29 cellular contexts compared by ENCODE assay signal in genomic region chr5:91123896-91124295, GRCh38.
DNase-seq lines count a peak whose midpoint lies in the region; ATAC-seq, FAIRE-seq and TF ChIP-seq lines count a peak whose summit lies in the region.
"Had no signal": no experiment of that assay in that cellular context is flagged by ENCODE, and none has a peak within 500 bp of the region (broad histone marks: within the 10 kb centered on the region; RNA-seq: fewer than 3 reads in every experiment).

No MANE protein-coding gene starts in this region.

- H3K27ac Mint-ChIP-seq in stimulated activated naive CD8-positive, alpha-beta T cell treated with anti-CD3 and anti-CD28 coated beads, Interleukin-15, amount 100 ng/mL, for 72 hours = no peak overlapping the region
- H3K27ac Mint-ChIP-seq: activated T-cell treated with anti-CD3 and anti-CD28 coated beads, Interleukin-2, amount 50 U/mL, for 24 hours had no signal

- H3K9ac ChIP-seq in kidney (ENCODE audit: low read length in 2 of 2) = no peak overlapping the region

- H3K27me3 Mint-ChIP-seq in stimulated activated naive CD8-positive, alpha-beta T cell treated with anti-CD3 and anti-CD28 coated beads, Interleukin-15, amount 100 ng/mL, for 72 hours = no peaks in the 10 kb centered on the region

- TF ChIP-seq CTCF in heart left ventricle (IDR thresholded peaks at IDR 0.05) (no peak), kidney (IDR thresholded peaks at IDR 0.05; ENCODE audit: borderline replicate concordance, extremely low read depth, insufficient read depth) (no peak), thoracic aorta (IDR thresholded peaks at IDR 0.05) (no peak)

- peak; percentile 8 for FAIRE-seq in kidney (lab: Jason Lieb, UNC)
- FAIRE-seq: A549, H1 had no signal

- ATAC-seq in heart left ventricle = no peak
- ATAC-seq in left cardiac atrium = no peak
- peak; percentile 27; the same call in 1 of the 3 replicates for ATAC-seq in SK-N-SH treated with all-trans-retinoic acid at 6 μM for 48 hours
- no peak for ATAC-seq in thoracic aorta (ENCODE audit: insufficient number of reproducible peaks, low FRiP score, low read depth)
- ATAC-seq in stimulated activated naive CD8-positive, alpha-beta T cell treated with anti-CD3 and anti-CD28 coated beads, Interleukin-15, amount 100 ng/mL, for 72 hours = no peak
- no peak for ATAC-seq in GM18511 (IDR thresholded peaks at IDR 0.05; ENCODE audit: unreplicated experiment)
- ATAC-seq: A549, upper lobe of right lung had no signal

- peaks cover 0 to 87% (median 32%) of the 10 kb centered on the region in 12 donors for H3K4me1 ChIP-seq in heart left ventricle
- peaks cover 8 to 10% of the 10 kb centered on the region in 2 donors for H3K4me1 ChIP-seq in kidney (ENCODE audit: control insufficient read depth in 1 of 2, insufficient read depth in 1 of 2, low read depth in 1 of 2, low read length in 2 of 2)
- peaks cover 46 to 94% of the 10 kb centered on the region in 2 donors for H3K4me1 ChIP-seq in thoracic aorta (ENCODE audit: control insufficient read depth in 1 of 2, low read depth in 2 of 2)

- H3K9me3 ChIP-seq in heart left ventricle (no peaks in the 10 kb centered on the region), kidney (ENCODE audit: control insufficient read depth in 1 of 2, low read length in 2 of 2) (no peaks in the 10 kb centered on the region), thoracic aorta (no peaks in the 10 kb centered on the region)
- H3K9me3 ChIP-seq: A549, upper lobe of right lung had no signal

- no peaks in the 10 kb centered on the region for H3K36me3 ChIP-seq in heart left ventricle
- no peaks in the 10 kb centered on the region for H3K36me3 ChIP-seq in kidney (ENCODE audit: control insufficient read depth in 1 of 2, insufficient read depth in 2 of 2, low read length in 2 of 2)
- H3K36me3 ChIP-seq in thoracic aorta = no peaks in the 10 kb centered on the region
- H3K36me3 ChIP-seq: cardiac muscle cell, upper lobe of right lung had no signal

- H3K4me3 Mint-ChIP-seq in stimulated activated naive CD8-positive, alpha-beta T cell treated with anti-CD3 and anti-CD28 coated beads, Interleukin-15, amount 100 ng/mL, for 72 hours = no peak overlapping the region
- H3K4me3 Mint-ChIP-seq: activated T-cell treated with anti-CD3 and anti-CD28 coated beads, Interleukin-2, amount 50 U/mL, for 24 hours had no signal

- H3K4me1 Mint-ChIP-seq in stimulated activated naive CD8-positive, alpha-beta T cell treated with anti-CD3 and anti-CD28 coated beads, Interleukin-15, amount 100 ng/mL, for 72 hours = no peaks in the 10 kb centered on the region

- H3K27ac ChIP-seq in heart left ventricle = peak overlapping the region in 8 of 12 donors; percentile 3 to 70 (median 59)
- peak overlapping the region in 1 of 2 donors; percentile 1 for H3K27ac ChIP-seq in kidney (ENCODE audit: low read depth in 2 of 2, low read length in 2 of 2)
- peak overlapping the region; percentile 18 to 48 for H3K27ac ChIP-seq in thoracic aorta
- H3K27ac ChIP-seq: A549, cardiac muscle cell, HL-60, upper lobe of right lung had no signal

- 50 to 68% (median 59%) methylated on average over 4 of the region's 4 CpGs for WGBS in heart left ventricle, 4 donors

- DNase-seq in heart left ventricle = no peak
- no peak for DNase-seq in left cardiac atrium
- no peak for DNase-seq in kidney
- DNase-seq in thoracic aorta (ENCODE audit: low spot score) = no peak
- DNase-seq in NCI-H128 (lab: John Stamatoyannopoulos, UW; ENCODE audit: unreplicated experiment) = no peak
- DNase-seq in stimulated activated naive CD8-positive, alpha-beta T cell treated with anti-CD3 and anti-CD28 coated beads, Interleukin-15, amount 100 ng/mL, for 72 hours = no peak
- DNase-seq: activated CD4-positive, CD25-positive, alpha-beta regulatory T cell treated with anti-CD3 and anti-CD28 coated beads, Interleukin-2, amount 50 U/mL, for 72 hours; activated CD8-positive, alpha-beta memory T cell treated with anti-CD3 and anti-CD28 coated beads for 24 hours; activated T-cell treated with anti-CD3 and anti-CD28 coated beads, Interleukin-2, amount 50 U/mL, for 24 hours; amniotic stem cell; Calu3; dorsolateral prefrontal cortex; EL; foreskin melanocyte; hypothalamus; NCI-H146; NCI-H2171; NCI-H524 treated with DMSO at 0.1 percent for 48 hours; occipital lobe; stimulated activated CD4-positive, alpha-beta T cell treated with anti-CD3 and anti-CD28 coated beads, Interleukin-4, amount 100 ng/mL, for 4 hours; SW 1271; upper lobe of right lung had no signal

- H3K4me3 ChIP-seq in heart left ventricle = no peak overlapping the region
- H3K4me3 ChIP-seq in kidney (ENCODE audit: low read length in 2 of 2) = no peak overlapping the region
- no peak overlapping the region for H3K4me3 ChIP-seq in thoracic aorta
- H3K4me3 ChIP-seq: A549, cardiac muscle cell, dorsolateral prefrontal cortex, lung, upper lobe of right lung had no signal

- intact Hi-C loops in heart left ventricle (cut with DNase I) = no loop called here
- intact Hi-C loops in left cardiac atrium (cut with DNase I) = loop anchor here in 1 of 2 donors (10.0 kb wide), 1 partner anchor 91 kb away; no protein-coding TSS in a partner anchor
- intact Hi-C loops in kidney (cut with DNase I) = loop anchor here (10.0 kb wide), 1 partner anchor 81 kb away; no protein-coding TSS in a partner anchor

- no peaks in the 10 kb centered on the region for H3K9me3 Mint-ChIP-seq in stimulated activated naive CD8-positive, alpha-beta T cell treated with anti-CD3 and anti-CD28 coated beads, Interleukin-15, amount 100 ng/mL, for 72 hours
- H3K9me3 Mint-ChIP-seq: activated T-cell treated with anti-CD3 and anti-CD28 coated beads, Interleukin-2, amount 50 U/mL, for 24 hours had no signal

- H3K27me3 ChIP-seq in heart left ventricle = no peaks in the 10 kb centered on the region
- no peaks in the 10 kb centered on the region for H3K27me3 ChIP-seq in thoracic aorta (replicated peaks; ENCODE audit: insufficient read depth)
- H3K27me3 ChIP-seq: cardiac muscle cell, dorsolateral prefrontal cortex, upper lobe of right lung had no signal

- TF ChIP-seq POLR2A in heart left ventricle (IDR thresholded peaks at IDR 0.05) = no peak

TF ChIP-seq in SK-N-SH treated with all-trans-retinoic acid at 6 μM for 48 hours, 23 proteins besides CTCF, POLR2A, EP300 and RAD21:
- TF ChIP-seq ZNF565 (CRISPR knock-in tag; conservative IDR thresholded peaks at IDR 0.05; ENCODE audit: low read depth) (no peak), ZNF8 (CRISPR knock-in tag; IDR thresholded peaks at IDR 0.05) (no peak), PATZ1 (CRISPR knock-in tag; IDR thresholded peaks at IDR 0.05; ENCODE audit: borderline replicate concordance) (no peak), SNAI2 (CRISPR knock-in tag; IDR thresholded peaks at IDR 0.05) (no peak), ZFP3 (CRISPR knock-in tag; IDR thresholded peaks at IDR 0.05) (no peak), TSHZ2 (CRISPR knock-in tag; IDR thresholded peaks at IDR 0.05) (no peak), ESRRG (CRISPR knock-in tag; IDR thresholded peaks at IDR 0.05) (no peak), ZFP30 (CRISPR knock-in tag; IDR thresholded peaks at IDR 0.05) (no peak), GLIS3 (CRISPR knock-in tag; IDR thresholded peaks at IDR 0.05) (no peak), TCF4 (CRISPR knock-in tag; IDR thresholded peaks at IDR 0.05; ENCODE audit: borderline replicate concordance) (no peak), BACH2 (CRISPR knock-in tag; IDR thresholded peaks at IDR 0.05; ENCODE audit: borderline replicate concordance) (no peak)
TF ChIP-seq in SK-N-SH treated with all-trans-retinoic acid at 6 μM for 48 hours: peak in this region for 0.
